Comparison of ENCODE assay signal across 8 cellular contexts in the genomic region with DNA sequence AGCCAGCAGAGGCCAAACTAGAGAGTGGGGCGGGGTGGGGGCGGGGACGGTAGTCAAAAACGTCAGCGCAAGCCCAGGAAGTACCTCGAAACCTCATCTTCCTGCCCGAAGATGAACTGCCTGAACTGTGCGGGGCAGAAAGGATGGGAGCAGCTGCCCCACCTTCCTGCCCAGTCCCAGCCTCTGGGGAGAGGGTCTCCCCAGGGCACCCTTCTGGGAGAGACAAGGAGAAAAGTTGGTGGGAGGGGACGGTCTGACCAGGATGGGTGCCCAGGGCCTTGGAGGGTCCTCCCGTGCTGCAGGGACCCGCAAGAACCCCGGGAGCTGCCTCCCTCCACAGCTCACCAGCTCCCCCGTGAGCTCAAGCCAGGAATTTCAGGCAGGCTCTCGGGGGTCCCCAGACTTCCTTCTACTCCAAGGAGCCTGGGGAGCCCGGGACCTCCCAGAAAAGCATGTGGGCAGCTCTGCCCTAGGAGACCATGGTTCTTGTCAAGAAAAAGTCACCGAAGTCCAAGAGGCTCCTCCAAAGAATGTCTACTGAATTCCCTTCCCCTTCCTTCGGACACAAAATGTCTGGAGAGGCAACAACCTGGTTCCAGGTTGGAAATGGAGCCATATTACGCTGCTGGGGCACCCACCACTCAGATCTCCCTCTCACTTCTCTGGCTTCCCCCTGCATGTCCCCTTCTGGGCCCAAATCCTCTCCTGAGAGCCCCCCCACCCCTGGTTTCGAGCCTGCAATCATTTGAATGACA. TPM values are rescaled to one million over a fixed set of nuclear protein-coding genes. Genes with fewer than 3 reads are reported as not detected.
DNase-seq lines count a peak whose midpoint lies in the region; ATAC-seq and TF ChIP-seq lines count a peak whose summit lies in the region.

No MANE protein-coding gene starts in this region.

- TF ChIP-seq POLR2A in Peyer's patch (IDR thresholded peaks at IDR 0.05): no peak

- H3K9ac ChIP-seq in BLaER1 treated with 17β-estradiol and CSF1 and Interleukin-3, amounts not matched to agents 10 nM and 100 nM: peak overlapping the region in 10 of 11 experiments; percentile 34 to 72 (median 61); a peak in 19 of 22 replicates
- H3K9ac ChIP-seq in skeletal muscle tissue (ENCODE audit: low read depth in 1 of 3, low read length in 3 of 3): peak overlapping the region in 1 of 3 donors; percentile 45

- peak overlapping the region in 8 of 11 experiments; percentile 27 to 69 (median 60); a peak in 14 of 22 replicates for H3K27ac ChIP-seq in BLaER1 treated with 17β-estradiol and CSF1 and Interleukin-3, amounts not matched to agents 10 nM and 100 nM
- peak overlapping the region; percentile 33 to 86 (median 57) for H3K27ac ChIP-seq in Peyer's patch
- no peak overlapping the region for H3K27ac ChIP-seq in left ventricle myocardium inferior (replicated peaks)
- H3K27ac ChIP-seq in skeletal muscle tissue (ENCODE audit: low read depth, low read length): no peak overlapping the region

- DNase-seq in Peyer's patch (peak; percentile 65 to 83 (median 72)), left ventricle myocardium inferior (peak; percentile 36)
- peak; percentile 57 for DNase-seq in activated gamma-delta T cell treated with anti-CD3 and anti-CD28 coated beads, Interleukin-2, amount 50 U/mL, for 16 hours (ENCODE audit: low read depth)

- ATAC-seq in GM18870 (IDR thresholded peaks at IDR 0.05; ENCODE audit: unreplicated experiment) (peak; percentile 66), HG03095 (IDR thresholded peaks at IDR 0.05; ENCODE audit: unreplicated experiment) (peak; percentile 83), HG02840 (IDR thresholded peaks at IDR 0.05; ENCODE audit: low FRiP score, unreplicated experiment) (no peak)

- H3K9me3 ChIP-seq in BLaER1 treated with 17β-estradiol and CSF1 and Interleukin-3, amounts not matched to agents 10 nM and 100 nM (replicated peaks in 1 of 11): no peaks in the 10 kb centered on the region
- H3K9me3 ChIP-seq in Peyer's patch (no peaks in the 10 kb centered on the region), left ventricle myocardium inferior (replicated peaks) (no peaks in the 10 kb centered on the region), skeletal muscle tissue (ENCODE audit: control insufficient read depth in 3 of 3, low read length in 3 of 3) (no peaks in the 10 kb centered on the region)

- no peaks in the 10 kb centered on the region for H3K36me3 ChIP-seq in BLaER1 treated with 17β-estradiol and CSF1 and Interleukin-3, amounts not matched to agents 10 nM and 100 nM
- H3K36me3 ChIP-seq in Peyer's patch (no peaks in the 10 kb centered on the region), left ventricle myocardium inferior (no peaks in the 10 kb centered on the region), skeletal muscle tissue (ENCODE audit: control insufficient read depth in 3 of 3, insufficient read depth in 3 of 3, low read length in 3 of 3) (no peaks in the 10 kb centered on the region)

- no peaks in the 10 kb centered on the region; a peak in 1 of 22 replicates for H4K20me1 ChIP-seq in BLaER1 treated with 17β-estradiol and CSF1 and Interleukin-3, amounts not matched to agents 10 nM and 100 nM

- H3K27me3 ChIP-seq in BLaER1 treated with 17β-estradiol and CSF1 and Interleukin-3, amounts not matched to agents 10 nM and 100 nM: no peaks in the 10 kb centered on the region
- H3K27me3 ChIP-seq in Peyer's patch (no peaks in the 10 kb centered on the region), left ventricle myocardium inferior (ENCODE audit: low read depth) (no peaks in the 10 kb centered on the region), skeletal muscle tissue (ENCODE audit: control insufficient read depth in 3 of 3, insufficient read depth in 3 of 3, low read length in 3 of 3) (no peaks in the 10 kb centered on the region)

- intact Hi-C loops in left ventricle myocardium inferior (cut with micrococcal nuclease): no loop called here

- TF ChIP-seq CTCF in Peyer's patch (IDR thresholded peaks at IDR 0.05) (peak; percentile 47 to 97 (median 66)), left ventricle myocardium inferior (IDR thresholded peaks at IDR 0.05; ENCODE audit: borderline replicate concordance) (peak; percentile 88)

- peak overlapping the region; percentile 72 to 95 (median 82) for H3K4me2 ChIP-seq in BLaER1 treated with 17β-estradiol and CSF1 and Interleukin-3, amounts not matched to agents 10 nM and 100 nM

- peak overlapping the region; percentile 7 to 69 (median 50); a peak in 15 of 20 replicates for H3K4me3 ChIP-seq in BLaER1 treated with 17β-estradiol and CSF1 and Interleukin-3, amounts not matched to agents 10 nM and 100 nM
- peak overlapping the region; percentile 28 to 46 (median 34) for H3K4me3 ChIP-seq in Peyer's patch
- H3K4me3 ChIP-seq in left ventricle myocardium inferior: peak overlapping the region; percentile 51
- H3K4me3 ChIP-seq in skeletal muscle tissue (ENCODE audit: low read length in 3 of 3): peak overlapping the region in 2 of 3 donors; percentile 38 to 41

- peaks cover 20 to 46% (median 37%) of the 10 kb centered on the region in 10 experiments; a peak in 19 of 20 replicates for H3K4me1 ChIP-seq in BLaER1 treated with 17β-estradiol and CSF1 and Interleukin-3, amounts not matched to agents 10 nM and 100 nM
- H3K4me1 ChIP-seq in Peyer's patch (peaks cover 0 to 17% (median 3%) of the 10 kb centered on the region in 4 donors), left ventricle myocardium inferior (peaks cover 11% of the 10 kb centered on the region), skeletal muscle tissue (ENCODE audit: control insufficient read depth in 3 of 3, insufficient read depth in 3 of 3, low read length in 3 of 3) (peaks cover 5 to 9% (median 8%) of the 10 kb centered on the region in 3 donors)

RNA-seq across cellular contexts. Expression of a gene that starts 52.8 kb away (rescaled TPM):
- total RNA-seq in Peyer's patch (10 to 100 TPM in 2 of 4 donors, 1 to 10 TPM in 2; 3.9 to 63.5 (median 13.2) TPM), left ventricle myocardium inferior (5.6 TPM), skeletal muscle tissue (39.7 TPM)

Comparison
In these comparisons a context has a peak if more than half of its experiments do, and no peak if none do; other contexts are left out.
1. H3K27ac ChIP-seq: peak in BLaER1 treated with 17β-estradiol and CSF1 and Interleukin-3, amounts not matched to agents 10 nM and 100 nM (8 of 11) and Peyer's patch (4 of 4); none in left ventricle myocardium inferior (single experiment) and skeletal muscle tissue (single experiment).
2. Peak in every context shown above with its lines, with median percentiles within 50 percentile points of each other: H3K4me3 ChIP-seq and DNase-seq.